In the genomic region with DNA sequence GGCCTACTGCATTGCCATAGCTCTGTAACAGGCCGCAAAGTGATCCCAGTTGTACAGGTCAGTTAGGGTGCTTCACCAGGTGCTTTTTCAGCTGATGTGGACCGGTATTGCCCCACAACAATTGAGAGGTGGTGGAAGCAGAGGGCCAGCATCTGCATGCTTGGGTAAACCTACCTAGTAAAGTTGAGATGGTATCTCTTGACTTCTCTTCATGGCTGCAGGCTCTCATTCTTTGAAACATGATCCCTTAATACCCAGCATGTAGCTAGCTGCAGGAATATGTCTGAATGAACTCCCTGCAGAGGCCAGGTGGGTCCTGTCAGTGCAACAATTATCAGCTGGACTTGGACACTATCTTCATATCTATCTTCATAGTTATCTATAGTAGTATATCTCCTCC, we compare ENCODE assay signal across 1 cellular context.
TF ChIP-seq lines count a peak whose summit lies in the region.

No MANE protein-coding gene starts in this region.

TF ChIP-seq in H1, 55 proteins besides CTCF, POLR2A, EP300 and RAD21:
- TF ChIP-seq MAFK (IDR thresholded peaks at IDR 0.05; ENCODE audit: low read depth, low read length) (no peak), NANOG (IDR thresholded peaks at IDR 0.05; ENCODE audit: insufficient read depth, low read depth, low read length, poor library complexity, severe bottlenecking) (no peak), HDAC2 (IDR thresholded peaks at IDR 0.05; ENCODE audit: borderline replicate concordance in 1 of 2, low read depth in 2 of 2, low read length in 2 of 2) (no peak), CEBPB (IDR thresholded peaks at IDR 0.05; ENCODE audit: low read depth, low read length) (no peak), TCF12 (IDR thresholded peaks at IDR 0.05; ENCODE audit: low read depth, low read length) (no peak), RBBP5 (IDR thresholded peaks at IDR 0.05; ENCODE audit: borderline replicate concordance, low read depth, low read length) (no peak), RXRA (IDR thresholded peaks at IDR 0.05; ENCODE audit: insufficient read depth, low read depth, low read length) (no peak), BCL11A (IDR thresholded peaks at IDR 0.05; ENCODE audit: low read depth in 2 of 2, low read length in 2 of 2) (no peak), SIRT6 (IDR thresholded peaks at IDR 0.05; ENCODE audit: low read length) (no peak), JUND (IDR thresholded peaks at IDR 0.05; ENCODE audit: low read length) (no peak), CHD1 (IDR thresholded peaks at IDR 0.05; ENCODE audit: low read depth, low read length) (no peak), FOSL1 (IDR thresholded peaks at IDR 0.05; ENCODE audit: insufficient read depth, low read depth, low read length) (no peak), NRF1 (IDR thresholded peaks at IDR 0.05; ENCODE audit: low read depth, low read length) (no peak), SUZ12 (IDR thresholded peaks at IDR 0.05; ENCODE audit: low read length) (no peak), BACH1 (IDR thresholded peaks at IDR 0.05; ENCODE audit: low read length) (no peak), SP1 (IDR thresholded peaks at IDR 0.05; ENCODE audit: low read depth, low read length) (no peak), SAP30 (IDR thresholded peaks at IDR 0.05; ENCODE audit: insufficient read depth, insufficient replicate concordance, low read length) (no peak), TBP (IDR thresholded peaks at IDR 0.05; ENCODE audit: low read depth, low read length) (no peak), HDAC6 (IDR thresholded peaks at IDR 0.05; ENCODE audit: low read depth, low read length) (no peak), CHD2 (IDR thresholded peaks at IDR 0.05; ENCODE audit: low read length) (no peak)
